ENCODE assay signal across 8 cellular contexts in genomic region chr6:63571382-63571882, GRCh38. TPM values are rescaled to one million over a fixed set of nuclear protein-coding genes. Genes with fewer than 3 reads are reported as not detected.
DNase-seq lines count a peak whose midpoint lies in the region; ATAC-seq and TF ChIP-seq lines count a peak whose summit lies in the region.

No MANE protein-coding gene starts in this region.

- peaks cover 4% of the 10 kb centered on the region for H3K27me3 Mint-ChIP-seq in activated CD8-positive, alpha-beta memory T cell treated with anti-CD3 and anti-CD28 coated beads, Interleukin-2, amount 10 ng/mL, durations not matched to agents 7 days and 5 days
- no peaks in the 10 kb centered on the region for H3K27me3 Mint-ChIP-seq in activated B cell treated with CpG ODN at 0.5 μM for 24 hours
- H3K27me3 Mint-ChIP-seq in stimulated activated naive CD8-positive, alpha-beta T cell treated with anti-CD3 and anti-CD28 coated beads, Interleukin-15, Interleukin-2, amounts not matched to agents 100 ng/mL and 50 ng/mL, for 24 hours, result no peaks in the 10 kb centered on the region

- peaks cover 28% of the 10 kb centered on the region for H3K4me1 Mint-ChIP-seq in activated CD8-positive, alpha-beta memory T cell treated with anti-CD3 and anti-CD28 coated beads, Interleukin-2, amount 10 ng/mL, durations not matched to agents 7 days and 5 days
- peaks cover 30% of the 10 kb centered on the region for H3K4me1 Mint-ChIP-seq in activated B cell treated with CpG ODN at 0.5 μM for 24 hours
- H3K4me1 Mint-ChIP-seq in stimulated activated naive CD8-positive, alpha-beta T cell treated with anti-CD3 and anti-CD28 coated beads, Interleukin-15, Interleukin-2, amounts not matched to agents 100 ng/mL and 50 ng/mL, for 24 hours (ENCODE audit: low read depth), result peaks cover 30% of the 10 kb centered on the region

- H3K36me3 Mint-ChIP-seq in activated CD8-positive, alpha-beta memory T cell treated with anti-CD3 and anti-CD28 coated beads, Interleukin-2, amount 10 ng/mL, durations not matched to agents 7 days and 5 days, result peaks cover 17% of the 10 kb centered on the region
- peaks cover 12% of the 10 kb centered on the region for H3K36me3 Mint-ChIP-seq in activated B cell treated with CpG ODN at 0.5 μM for 24 hours (ENCODE audit: low read depth)
- peaks cover 21% of the 10 kb centered on the region for H3K36me3 Mint-ChIP-seq in stimulated activated naive CD8-positive, alpha-beta T cell treated with anti-CD3 and anti-CD28 coated beads, Interleukin-15, Interleukin-2, amounts not matched to agents 100 ng/mL and 50 ng/mL, for 24 hours (ENCODE audit: low read depth)

- peak overlapping the region; percentile 81 for H3K4me3 Mint-ChIP-seq in activated CD8-positive, alpha-beta memory T cell treated with anti-CD3 and anti-CD28 coated beads, Interleukin-2, amount 10 ng/mL, durations not matched to agents 7 days and 5 days
- peak overlapping the region; percentile 87 for H3K4me3 Mint-ChIP-seq in activated B cell treated with CpG ODN at 0.5 μM for 24 hours
- H3K4me3 Mint-ChIP-seq in stimulated activated naive CD8-positive, alpha-beta T cell treated with anti-CD3 and anti-CD28 coated beads, Interleukin-15, Interleukin-2, amounts not matched to agents 100 ng/mL and 50 ng/mL, for 24 hours, result peak overlapping the region; percentile 84

- ATAC-seq in activated CD8-positive, alpha-beta memory T cell treated with anti-CD3 and anti-CD28 coated beads, Interleukin-2, amount 10 ng/mL, durations not matched to agents 7 days and 5 days, result no peak
- no peak for ATAC-seq in activated B cell treated with CpG ODN at 0.5 μM for 24 hours (ENCODE audit: low read depth)

- CTCF ChIA-PET in activated CD8-positive, alpha-beta memory T cell treated with anti-CD3 and anti-CD28 coated beads, Interleukin-2, amount 10 ng/mL, durations not matched to agents 7 days and 5 days (lab: Charles Lee), result no interaction called here
- CTCF ChIA-PET in activated B cell treated with CpG ODN at 0.5 μM for 24 hours (lab: Charles Lee), result no interaction called here

- H3K27ac Mint-ChIP-seq in activated CD8-positive, alpha-beta memory T cell treated with anti-CD3 and anti-CD28 coated beads, Interleukin-2, amount 10 ng/mL, durations not matched to agents 7 days and 5 days, result peak overlapping the region; percentile 93
- peak overlapping the region; percentile 97 for H3K27ac Mint-ChIP-seq in activated B cell treated with CpG ODN at 0.5 μM for 24 hours
- H3K27ac Mint-ChIP-seq in stimulated activated naive CD8-positive, alpha-beta T cell treated with anti-CD3 and anti-CD28 coated beads, Interleukin-15, Interleukin-2, amounts not matched to agents 100 ng/mL and 50 ng/mL, for 24 hours, result peak overlapping the region; percentile 92

- POLR2A ChIA-PET in activated B cell treated with CpG ODN at 0.5 μM for 24 hours (lab: Charles Lee), result interaction anchor here (0.8 to 6.2 kb wide), 2 partner anchors 65 to 219 kb away, joined by 4 to 53 read pairs; partner anchors contain the start of gene PHF3

- no peaks in the 10 kb centered on the region for H3K9me3 Mint-ChIP-seq in activated CD8-positive, alpha-beta memory T cell treated with anti-CD3 and anti-CD28 coated beads, Interleukin-2, amount 10 ng/mL, durations not matched to agents 7 days and 5 days (ENCODE audit: low read depth)
- H3K9me3 Mint-ChIP-seq in activated B cell treated with CpG ODN at 0.5 μM for 24 hours, result peaks cover 3% of the 10 kb centered on the region
- H3K9me3 Mint-ChIP-seq in stimulated activated naive CD8-positive, alpha-beta T cell treated with anti-CD3 and anti-CD28 coated beads, Interleukin-15, Interleukin-2, amounts not matched to agents 100 ng/mL and 50 ng/mL, for 24 hours, result no peaks in the 10 kb centered on the region

- TF ChIP-seq CTCF in activated B cell treated with CpG ODN at 0.5 μM for 24 hours (IDR thresholded peaks at IDR 0.05), result no peak

- peak overlapping the region; percentile 88 for H3K4me3 ChIP-seq in iPS-11a (ENCODE audit: low read depth, low read length)

- DNase-seq in activated CD8-positive, alpha-beta memory T cell treated with anti-CD3 and anti-CD28 coated beads, Interleukin-2, amount 10 ng/mL, durations not matched to agents 7 days and 5 days, result no peak
- no peak for DNase-seq in activated CD8-positive, alpha-beta memory T cell treated with anti-CD3 and anti-CD28 coated beads, Interleukin-2, amount 50 U/mL, for 48 hours
- DNase-seq in activated B cell treated with CpG ODN at 0.5 μM for 24 hours (no peak), posterior cingulate gyrus (no peak), OCI-M2 (lab: John Stamatoyannopoulos, UW; ENCODE audit: unreplicated experiment) (no peak), activated gamma-delta T cell treated with Interleukin-2 at 50 U/mL for 16 hours (no peak)

- intact Hi-C loops in activated B cell treated with CpG ODN at 0.5 μM for 24 hours (cut with micrococcal nuclease), result loop anchor here (10.0 kb wide), 1 partner anchor 113 kb away; no protein-coding TSS in a partner anchor
- intact Hi-C loops in posterior cingulate gyrus (cut with DNase I), result no loop called here

RNA-seq across cellular contexts. Expression of gene PTP4A1, which starts 0.8 kb away (rescaled TPM):
- 10 to 100 TPM; 63.6 to 70.2 TPM for total RNA-seq in activated CD8-positive, alpha-beta memory T cell treated with anti-CD3 and anti-CD28 coated beads, Interleukin-2, amount 10 ng/mL, durations not matched to agents 7 days and 5 days
- 32.4 and 35.2 TPM in 2 replicates for total RNA-seq in activated B cell treated with CpG ODN at 0.5 μM for 24 hours
